ENCODE assay signal across 9 cellular contexts in the genomic region with DNA sequence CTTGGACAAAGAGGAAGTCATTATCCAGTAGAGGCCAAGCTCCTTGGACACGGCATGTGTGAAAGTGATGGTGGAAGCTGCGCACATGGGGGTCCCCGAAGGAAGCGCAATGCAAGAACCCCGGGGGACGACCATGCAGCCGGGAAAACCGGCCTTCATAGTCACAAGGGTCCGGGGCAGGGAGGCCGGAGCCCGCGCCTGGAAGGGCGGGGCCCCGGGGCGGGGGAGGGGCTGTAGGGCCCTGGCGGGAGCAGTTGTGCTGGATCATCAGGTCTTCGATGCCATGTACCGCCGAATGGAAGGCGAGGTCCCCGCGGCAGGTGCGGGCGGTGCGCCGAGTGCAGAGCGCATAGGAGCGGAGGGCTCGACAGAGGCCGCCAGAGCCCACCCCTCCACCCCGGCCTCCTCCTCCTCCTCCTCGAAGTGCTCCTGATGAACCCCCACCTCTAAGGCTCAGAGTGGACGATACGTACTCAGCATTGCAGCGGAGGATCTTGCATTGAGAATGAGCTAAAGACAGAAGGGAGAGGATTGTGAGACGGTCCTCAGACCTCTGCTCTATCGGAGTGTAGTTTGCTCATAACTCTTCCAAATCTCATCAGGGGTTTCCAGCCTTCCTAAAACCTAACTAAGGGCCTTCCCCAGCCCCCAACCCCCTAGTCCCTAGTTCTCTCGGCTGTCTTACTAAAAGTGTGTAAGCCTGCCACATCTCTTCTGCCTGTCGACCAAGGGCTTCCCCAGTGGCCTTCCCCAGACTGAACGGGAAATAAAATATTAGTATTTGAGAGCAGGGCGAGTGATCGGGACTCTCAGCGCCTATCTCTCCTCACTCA. TPM values are rescaled to one million over a fixed set of nuclear protein-coding genes. Genes with fewer than 3 reads are reported as not detected.
DNase-seq lines count a peak whose midpoint lies in the region; ATAC-seq and TF ChIP-seq lines count a peak whose summit lies in the region.
"Had no signal": no experiment of that assay in that cellular context is flagged by ENCODE, and none has a peak within 500 bp of the region (broad histone marks: within the 10 kb centered on the region; RNA-seq: fewer than 3 reads in every experiment).

No MANE protein-coding gene starts in this region.

- no peaks in the 10 kb centered on the region for H3K36me3 Mint-ChIP-seq in activated CD4-positive, alpha-beta T cell treated with anti-CD3 and anti-CD28 coated beads for 36 hours (ENCODE audit: low read depth)

- ATAC-seq in activated CD4-positive, alpha-beta T cell treated with anti-CD3 and anti-CD28 coated beads for 36 hours: peak; percentile 19
- ATAC-seq in left lung (peak; percentile 30), GM19463 (IDR thresholded peaks at IDR 0.05; ENCODE audit: unreplicated experiment) (no peak), HG02852 (IDR thresholded peaks at IDR 0.05; ENCODE audit: unreplicated experiment) (no peak)
- peak; percentile 64 for ATAC-seq in stimulated activated naive CD8-positive, alpha-beta T cell treated with anti-CD3 and anti-CD28 coated beads, Interleukin-15, amount 100 ng/mL, for 72 hours

- intact Hi-C loops in activated CD4-positive, alpha-beta T cell treated with anti-CD3 and anti-CD28 coated beads for 36 hours (cut with DNase I, micrococcal nuclease): loop anchor here in 1 of 2 experiments (10.0 kb wide), 1 partner anchor 295 kb away; no protein-coding TSS in a partner anchor
- intact Hi-C loops in left lung (cut with DNase I): loop anchor here in 1 of 2 donors (10.0 kb wide), 1 partner anchor 175 kb away; the partner anchor contains the start of gene NUDT17

- peaks cover 17 to 40% of the 10 kb centered on the region in 2 donors for H3K27me3 ChIP-seq in left lung

- peaks cover 8% of the 10 kb centered on the region for H3K4me1 Mint-ChIP-seq in activated CD4-positive, alpha-beta T cell treated with anti-CD3 and anti-CD28 coated beads for 36 hours
- H3K4me1 Mint-ChIP-seq in stimulated activated naive CD8-positive, alpha-beta T cell treated with anti-CD3 and anti-CD28 coated beads, Interleukin-15, amount 100 ng/mL, for 72 hours: peaks cover 16% of the 10 kb centered on the region

- no peak for TF ChIP-seq CTCF in coronary artery (IDR thresholded peaks at IDR 0.05)
- TF ChIP-seq CTCF in left lung (IDR thresholded peaks at IDR 0.05): no peak

- H3K9me3 ChIP-seq in left lung: no peaks in the 10 kb centered on the region

- H3K27ac Mint-ChIP-seq in activated CD4-positive, alpha-beta T cell treated with anti-CD3 and anti-CD28 coated beads for 36 hours: no peak overlapping the region
- H3K27ac Mint-ChIP-seq in stimulated activated naive CD8-positive, alpha-beta T cell treated with anti-CD3 and anti-CD28 coated beads, Interleukin-15, amount 100 ng/mL, for 72 hours: no peak overlapping the region

- H3K27ac ChIP-seq in coronary artery (no peak overlapping the region), left lung (no peak overlapping the region)

- H3K4me3 ChIP-seq in coronary artery (peak overlapping the region; percentile 64), left lung (peak overlapping the region in 1 of 2 donors; percentile 16)

- no peaks in the 10 kb centered on the region for H3K9me3 Mint-ChIP-seq in activated CD4-positive, alpha-beta T cell treated with anti-CD3 and anti-CD28 coated beads for 36 hours (ENCODE audit: low read depth)
- no peaks in the 10 kb centered on the region for H3K9me3 Mint-ChIP-seq in stimulated activated naive CD8-positive, alpha-beta T cell treated with anti-CD3 and anti-CD28 coated beads, Interleukin-15, amount 100 ng/mL, for 72 hours

- peaks cover 36% of the 10 kb centered on the region for H3K27me3 Mint-ChIP-seq in activated CD4-positive, alpha-beta T cell treated with anti-CD3 and anti-CD28 coated beads for 36 hours
- H3K27me3 Mint-ChIP-seq in stimulated activated naive CD8-positive, alpha-beta T cell treated with anti-CD3 and anti-CD28 coated beads, Interleukin-15, amount 100 ng/mL, for 72 hours: peaks cover 66% of the 10 kb centered on the region

- no peak overlapping the region for H3K4me3 Mint-ChIP-seq in activated CD4-positive, alpha-beta T cell treated with anti-CD3 and anti-CD28 coated beads for 36 hours
- peak overlapping the region; percentile 52 to 68 for H3K4me3 Mint-ChIP-seq in stimulated activated naive CD8-positive, alpha-beta T cell treated with anti-CD3 and anti-CD28 coated beads, Interleukin-15, amount 100 ng/mL, for 72 hours

- peak; percentile 30 for DNase-seq in activated CD4-positive, alpha-beta T cell treated with anti-CD3 and anti-CD28 coated beads for 36 hours
- no peak for DNase-seq in activated CD4-positive, alpha-beta T cell treated with anti-CD3 and anti-CD28 coated beads, Interleukin-2, amount 50 U/mL, for 1 hour
- DNase-seq in coronary artery (ENCODE audit: low spot score) (no peak), left lung (peak in 1 of 2 donors; percentile 78), NCI-H2107 treated with DMSO at 0.1 percent for 48 hours (lab: John Stamatoyannopoulos, UW; ENCODE audit: unreplicated experiment) (no peak)
- no peak for DNase-seq in stimulated activated naive CD8-positive, alpha-beta T cell treated with anti-CD3 and anti-CD28 coated beads, Interleukin-15, amount 100 ng/mL, for 72 hours

- H3K4me1 ChIP-seq in left lung: peaks cover 0 to 10% of the 10 kb centered on the region in 2 donors

- H3K36me3 ChIP-seq in left lung: no peaks in the 10 kb centered on the region

- POLR2A ChIA-PET in activated CD4-positive, alpha-beta T cell treated with anti-CD3 and anti-CD28 coated beads for 36 hours (lab: Charles Lee): no interaction called here

- CTCF ChIA-PET in activated CD4-positive, alpha-beta T cell treated with anti-CD3 and anti-CD28 coated beads for 36 hours (lab: Charles Lee): interaction anchor here (0.5 to 3.3 kb wide), 6 partner anchors 13 to 247 kb away, joined by 3 to 17 read pairs (median 4); no protein-coding TSS in a partner anchor

RNA-seq across cellular contexts. Expression of gene HJV, which starts 2.1 kb away (rescaled TPM):
- not detected for total RNA-seq in activated CD4-positive, alpha-beta T cell treated with anti-CD3 and anti-CD28 coated beads for 36 hours
- not detected for total RNA-seq in left lung
- total RNA-seq: HT1080 had no signal

RNA-seq across cellular contexts. Expression of gene TXNIP, which starts 23.1 kb away (rescaled TPM):
- total RNA-seq in activated CD4-positive, alpha-beta T cell treated with anti-CD3 and anti-CD28 coated beads for 36 hours: 100 to 1,000 TPM; 112 TPM
- total RNA-seq in left lung: 100 to 1,000 TPM; 380 to 422 TPM

RNA-seq across cellular contexts. Expression of gene POLR3GL, which starts 55.0 kb away (rescaled TPM):
- total RNA-seq in activated CD4-positive, alpha-beta T cell treated with anti-CD3 and anti-CD28 coated beads for 36 hours: 10 to 100 TPM; 19.3 to 22.4 TPM
- total RNA-seq in left lung: 10 to 100 TPM; 19.6 to 20.8 TPM

RNA-seq across cellular contexts. Expression of gene ANKRD34A, which starts 55.1 kb away (rescaled TPM):
- total RNA-seq in activated CD4-positive, alpha-beta T cell treated with anti-CD3 and anti-CD28 coated beads for 36 hours: 1 to 10 TPM; 5.8 to 6.1 TPM
- total RNA-seq in left lung: 1 to 10 TPM in 1 of 2 donors, under 1 TPM in 1; 0.82 to 1.2 TPM

Comparison
In these comparisons a context has a peak if more than half of its experiments do, and no peak if none do; other contexts are left out.
1. ATAC-seq: peak in activated CD4-positive, alpha-beta T cell treated with anti-CD3 and anti-CD28 coated beads for 36 hours (single experiment), left lung (single experiment) and stimulated activated naive CD8-positive, alpha-beta T cell treated with anti-CD3 and anti-CD28 coated beads, Interleukin-15, amount 100 ng/mL, for 72 hours (single experiment); none in GM19463 (single experiment) and HG02852 (single experiment).